ENCODE assay signal across 25 cellular contexts in genomic region chr6:52475307-52475706, GRCh38.
"Had no signal": no experiment of that assay in that cellular context is flagged by ENCODE, and none has a peak within 500 bp of the region (broad histone marks: within the 10 kb centered on the region; RNA-seq: fewer than 3 reads in every experiment).

No MANE protein-coding gene starts in this region.

- H3K27me3 ChIP-seq: colonic mucosa, neutrophil, right lobe of liver, testis, tibial artery had no signal

- H3K9ac ChIP-seq: parathyroid adenoma had no signal

- H3K4me1 Mint-ChIP-seq: immature natural killer cell, naive B cell, neural crest cell had no signal

- H3K27ac ChIP-seq: colonic mucosa, epithelial cell of prostate, neutrophil, parathyroid adenoma, right lobe of liver, testis, tibial artery had no signal

- H3K9me3 Mint-ChIP-seq: dendritic cell treated with granulocyte-macrophage colony-stimulating factor and Interleukin-4, amounts not matched to agents 40 ng/mL and 50 ng/mL, for 4 days; endodermal cell; natural killer cell treated with Interleukin-12 subunit alpha and Interleukin-12 subunit beta and Interleukin-15 and Interleukin-18, amount 100 ng/mL, for 72 hours; type B pancreatic cell had no signal

- H3K36me3 Mint-ChIP-seq: natural killer cell treated with Interleukin-12 subunit alpha and Interleukin-12 subunit beta and Interleukin-15 and Interleukin-18, amount 100 ng/mL, for 72 hours had no signal

- H3K4me1 ChIP-seq: colonic mucosa, parathyroid adenoma, right lobe of liver, testis, tibial artery had no signal

- H3K27ac Mint-ChIP-seq: dendritic cell treated with granulocyte-macrophage colony-stimulating factor and Interleukin-4, amounts not matched to agents 40 ng/mL and 50 ng/mL, for 4 days; endodermal cell; immature natural killer cell; memory B cell; natural killer cell treated with Interleukin-12 subunit alpha and Interleukin-12 subunit beta and Interleukin-15 and Interleukin-18, amount 100 ng/mL, for 72 hours; progenitor cell of endocrine pancreas; stimulated activated memory B cell treated with anti-CD40 and anti-IgM and Interleukin-4, amounts not matched to agents 10 μg/mL and 1 μg/mL and 100 μg/mL, for 72 hours; type B pancreatic cell had no signal

- H3K4me3 ChIP-seq: colonic mucosa, lung, mucosa of descending colon, right lobe of liver, testis, tibial artery had no signal

- H3K9me3 ChIP-seq: colonic mucosa, mucosa of descending colon, neutrophil, right lobe of liver, testis, tibial artery had no signal

- H3K27me3 Mint-ChIP-seq: memory B cell; naive B cell; progenitor cell of endocrine pancreas; stimulated activated memory B cell treated with anti-CD40 and anti-IgM and Interleukin-4, amounts not matched to agents 10 μg/mL and 1 μg/mL and 100 μg/mL, for 72 hours; type B pancreatic cell had no signal

- DNase-seq: colonic mucosa; effector CD8-positive, alpha-beta T cell; endodermal cell; hypothalamus; immature natural killer cell; left ventricle myocardium superior; mucosa of descending colon; naive B cell; right lobe of liver; stimulated activated CD4-positive, alpha-beta T cell treated with anti-CD3 and anti-CD28 coated beads, Interleukin-4, amount 100 ng/mL, for 4 hours; stimulated activated naive CD8-positive, alpha-beta T cell treated with anti-CD3 and anti-CD28 coated beads, Interleukin-15, Interleukin-2, amounts not matched to agents 100 U/mL and 50 U/mL, for 24 hours; substantia nigra; testis; tibial artery had no signal

- H3K36me3 ChIP-seq: colonic mucosa, neutrophil, right lobe of liver had no signal

- H3K4me3 Mint-ChIP-seq: dendritic cell treated with granulocyte-macrophage colony-stimulating factor and Interleukin-4, amounts not matched to agents 40 ng/mL and 50 ng/mL, for 4 days; endodermal cell; immature natural killer cell; memory B cell; naive B cell; natural killer cell treated with Interleukin-12 subunit alpha and Interleukin-12 subunit beta and Interleukin-15 and Interleukin-18, amount 100 ng/mL, for 72 hours; neural crest cell; stimulated activated memory B cell treated with anti-CD40 and anti-IgM and Interleukin-4, amounts not matched to agents 10 μg/mL and 1 μg/mL and 100 μg/mL, for 72 hours; type B pancreatic cell had no signal
